2 cellular contexts compared by ENCODE assay signal in genomic region chr22:46068176-46068907, GRCh38.
A peak's percentile ranks its signal among the peaks of the same experiment; 100 is the strongest.
TF ChIP-seq lines count a peak whose summit lies in the region.

No MANE protein-coding gene starts in this region.

TF ChIP-seq in A549, 52 proteins besides CTCF, POLR2A, EP300 and RAD21 (continued from another document):
- TF ChIP-seq E2F6 (IDR thresholded peaks at IDR 0.05; ENCODE audit: borderline replicate concordance, low read depth) (no peak), SREBF2 (IDR thresholded peaks at IDR 0.05) (no peak), USF2 (IDR thresholded peaks at IDR 0.05) (no peak)

TF ChIP-seq in HEK293, 187 proteins besides CTCF, POLR2A, EP300 and RAD21 (continued from another document):
- TF ChIP-seq ZNF629 (tag by site-specific recombination; IDR thresholded peaks at IDR 0.05) (no peak), ZNF677 (tag by site-specific recombination; IDR thresholded peaks at IDR 0.05) (no peak), ZNF398 (tag by site-specific recombination; IDR thresholded peaks at IDR 0.05) (no peak), BCL11B (tag by site-specific recombination; IDR thresholded peaks at IDR 0.05; ENCODE audit: low read depth) (no peak), ZNF391 (tag by site-specific recombination; IDR thresholded peaks at IDR 0.05; ENCODE audit: borderline replicate concordance, low read depth) (no peak), ZNF324 (tag by site-specific recombination; IDR thresholded peaks at IDR 0.05) (no peak), ZNF221 (tag by site-specific recombination; IDR thresholded peaks at IDR 0.05; ENCODE audit: borderline replicate concordance) (no peak), ZNF114 (tag by site-specific recombination; IDR thresholded peaks at IDR 0.05) (no peak), TCF7L2 (IDR thresholded peaks at IDR 0.05; ENCODE audit: borderline replicate concordance, low read depth, low read length) (no peak), BCL11A (tag by site-specific recombination; IDR thresholded peaks at IDR 0.05; ENCODE audit: low read depth) (no peak), ZNF549 (tag by site-specific recombination; IDR thresholded peaks at IDR 0.05) (no peak), ZNF433 (tag by site-specific recombination; IDR thresholded peaks at IDR 0.05; ENCODE audit: low read depth) (no peak), ZNF621 (tag by site-specific recombination; IDR thresholded peaks at IDR 0.05) (no peak), ZNF626 (tag by site-specific recombination; IDR thresholded peaks at IDR 0.05) (no peak), SP3 (tag by site-specific recombination; IDR thresholded peaks at IDR 0.05) (no peak)
- TF ChIP-seq, protein P1, sequence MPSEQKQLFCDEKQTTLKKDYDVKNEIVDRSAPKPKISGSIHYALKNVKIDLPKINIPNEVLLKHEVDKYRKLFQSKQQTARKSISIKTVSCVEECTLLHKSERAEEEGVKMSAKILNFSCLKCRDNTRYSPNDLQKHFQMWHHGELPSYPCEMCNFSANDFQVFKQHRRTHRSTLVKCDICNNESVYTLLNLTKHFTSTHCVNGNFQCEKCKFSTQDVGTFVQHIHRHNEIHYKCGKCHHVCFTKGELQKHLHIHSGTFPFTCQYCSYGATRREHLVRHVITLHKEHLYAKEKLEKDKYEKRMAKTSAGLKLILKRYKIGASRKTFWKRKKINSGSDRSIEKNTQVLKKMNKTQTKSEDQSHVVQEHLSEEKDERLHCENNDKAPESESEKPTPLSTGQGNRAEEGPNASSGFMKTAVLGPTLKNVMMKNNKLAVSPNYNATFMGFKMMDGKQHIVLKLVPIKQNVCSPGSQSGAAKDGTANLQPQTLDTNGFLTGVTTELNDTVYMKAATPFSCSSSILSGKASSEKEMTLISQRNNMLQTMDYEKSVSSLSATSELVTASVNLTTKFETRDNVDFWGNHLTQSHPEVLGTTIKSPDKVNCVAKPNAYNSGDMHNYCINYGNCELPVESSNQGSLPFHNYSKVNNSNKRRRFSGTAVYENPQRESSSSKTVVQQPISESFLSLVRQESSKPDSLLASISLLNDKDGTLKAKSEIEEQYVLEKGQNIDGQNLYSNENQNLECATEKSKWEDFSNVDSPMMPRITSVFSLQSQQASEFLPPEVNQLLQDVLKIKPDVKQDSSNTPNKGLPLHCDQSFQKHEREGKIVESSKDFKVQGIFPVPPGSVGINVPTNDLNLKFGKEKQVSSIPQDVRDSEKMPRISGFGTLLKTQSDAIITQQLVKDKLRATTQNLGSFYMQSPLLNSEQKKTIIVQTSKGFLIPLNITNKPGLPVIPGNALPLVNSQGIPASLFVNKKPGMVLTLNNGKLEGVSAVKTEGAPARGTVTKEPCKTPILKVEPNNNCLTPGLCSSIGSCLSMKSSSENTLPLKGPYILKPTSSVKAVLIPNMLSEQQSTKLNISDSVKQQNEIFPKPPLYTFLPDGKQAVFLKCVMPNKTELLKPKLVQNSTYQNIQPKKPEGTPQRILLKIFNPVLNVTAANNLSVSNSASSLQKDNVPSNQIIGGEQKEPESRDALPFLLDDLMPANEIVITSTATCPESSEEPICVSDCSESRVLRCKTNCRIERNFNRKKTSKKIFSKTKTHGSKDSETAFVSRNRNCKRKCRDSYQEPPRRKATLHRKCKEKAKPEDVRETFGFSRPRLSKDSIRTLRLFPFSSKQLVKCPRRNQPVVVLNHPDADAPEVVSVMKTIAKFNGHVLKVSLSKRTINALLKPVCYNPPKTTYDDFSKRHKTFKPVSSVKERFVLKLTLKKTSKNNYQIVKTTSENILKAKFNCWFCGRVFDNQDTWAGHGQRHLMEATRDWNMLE (tag by site-specific recombination; conservative IDR thresholded peaks at IDR 0.05; ENCODE audit: low read depth), result 0 out of 2 replicates have a peak, but pooled peaks have one; percentile 11
- TF ChIP-seq, protein P2, sequence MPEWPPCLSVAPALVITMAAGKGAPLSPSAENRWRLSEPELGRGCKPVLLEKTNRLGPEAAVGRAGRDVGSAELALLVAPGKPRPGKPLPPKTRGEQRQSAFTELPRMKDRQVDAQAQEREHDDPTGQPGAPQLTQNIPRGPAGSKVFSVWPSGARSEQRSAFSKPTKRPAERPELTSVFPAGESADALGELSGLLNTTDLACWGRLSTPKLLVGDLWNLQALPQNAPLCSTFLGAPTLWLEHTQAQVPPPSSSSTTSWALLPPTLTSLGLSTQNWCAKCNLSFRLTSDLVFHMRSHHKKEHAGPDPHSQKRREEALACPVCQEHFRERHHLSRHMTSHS (tag by site-specific recombination; IDR thresholded peaks at IDR 0.05), result no peak
- TF ChIP-seq, protein P3, sequence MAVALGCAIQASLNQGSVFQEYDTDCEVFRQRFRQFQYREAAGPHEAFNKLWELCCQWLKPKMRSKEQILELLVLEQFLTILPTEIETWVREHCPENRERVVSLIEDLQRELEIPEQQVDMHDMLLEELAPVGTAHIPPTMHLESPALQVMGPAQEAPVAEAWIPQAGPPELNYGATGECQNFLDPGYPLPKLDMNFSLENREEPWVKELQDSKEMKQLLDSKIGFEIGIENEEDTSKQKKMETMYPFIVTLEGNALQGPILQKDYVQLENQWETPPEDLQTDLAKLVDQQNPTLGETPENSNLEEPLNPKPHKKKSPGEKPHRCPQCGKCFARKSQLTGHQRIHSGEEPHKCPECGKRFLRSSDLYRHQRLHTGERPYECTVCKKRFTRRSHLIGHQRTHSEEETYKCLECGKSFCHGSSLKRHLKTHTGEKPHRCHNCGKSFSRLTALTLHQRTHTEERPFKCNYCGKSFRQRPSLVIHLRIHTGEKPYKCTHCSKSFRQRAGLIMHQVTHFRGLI (tag by site-specific recombination; IDR thresholded peaks at IDR 0.05), result 0 out of 2 replicates have a peak, but pooled peaks have one; percentile 10
